ENCODE assay signal across 15 cellular contexts in genomic region chr3:174812172-174812862, GRCh38. TPM values are rescaled to one million over a fixed set of nuclear protein-coding genes. Genes with fewer than 3 reads are reported as not detected.
A peak's percentile ranks its signal among the peaks of the same experiment; 100 is the strongest.
DNase-seq lines count a peak whose midpoint lies in the region; TF ChIP-seq lines count a peak whose summit lies in the region.
"Had no signal": no experiment of that assay in that cellular context is flagged by ENCODE, and none has a peak within 500 bp of the region (broad histone marks: within the 10 kb centered on the region; RNA-seq: fewer than 3 reads in every experiment).

No MANE protein-coding gene starts in this region.

- no peaks in the 10 kb centered on the region for H4K20me1 ChIP-seq in PC-9 (ENCODE audit: insufficient read depth)
- H4K20me1 ChIP-seq: BLaER1 had no signal

- H3K36me3 ChIP-seq in PC-9 (ENCODE audit: low read depth) = no peaks in the 10 kb centered on the region
- H3K36me3 ChIP-seq: BLaER1 had no signal

- no peak overlapping the region for H3K27ac ChIP-seq in PC-9
- no peak overlapping the region for H3K27ac ChIP-seq in epithelial cell of prostate
- H3K27ac ChIP-seq: BLaER1 had no signal

- no peak overlapping the region for H3K4me3 ChIP-seq in PC-9
- H3K4me3 ChIP-seq: BLaER1, GM12878 had no signal

- no peaks in the 10 kb centered on the region for H3K9me2 ChIP-seq in PC-9 (ENCODE audit: insufficient read depth)

- H3F3A ChIP-seq in PC-9 (ENCODE audit: insufficient read depth, low read depth) = no peaks in the 10 kb centered on the region

- no peaks in the 10 kb centered on the region for H3K4me1 ChIP-seq in PC-9 (replicated peaks; ENCODE audit: insufficient read depth)
- H3K4me1 ChIP-seq: BLaER1 had no signal

- TF ChIP-seq CTCF in PC-9 (conservative IDR thresholded peaks at IDR 0.05) = no peak

- BruUV-seq in PC-9 (replicated peaks; lab: Mats Ljungman, UMichigan) = no TSS peak

- no peak overlapping the region for H3K4me2 ChIP-seq in PC-9
- H3K4me2 ChIP-seq: BLaER1 had no signal

- no peaks in the 10 kb centered on the region for H3K9me3 ChIP-seq in PC-9 (ENCODE audit: insufficient read depth, low read depth)
- H3K9me3 ChIP-seq: BLaER1 had no signal

- H3K27me3 ChIP-seq in PC-9 (ENCODE audit: insufficient read depth, low read depth) = no peaks in the 10 kb centered on the region
- H3K27me3 ChIP-seq: BLaER1 had no signal

- peak overlapping the region; percentile 18; the same call in 1 of the 2 replicates for H2AFZ ChIP-seq in PC-9

- POLR2A ChIA-PET in PC-9 (lab: Charles Lee; ENCODE audit: unreplicated experiment) = no interaction called here

- intact Hi-C loops in PC-9 (cut with micrococcal nuclease; ENCODE audit: unreplicated experiment) = no loop called here
- intact Hi-C loops in cardiac septum (cut with DNase I) = no loop called here

- H3K79me2 ChIP-seq in PC-9 (ENCODE audit: low read depth) = no peaks in the 10 kb centered on the region

- CTCF ChIA-PET in PC-9 (lab: Charles Lee) = no interaction called here

- DNase-seq in ELR (ENCODE audit: low read depth) = peak; percentile 25
- DNase-seq in HPDE6-E6E7 (ENCODE audit: extremely low spot score) = peak; percentile 12
- DNase-seq in PC-9 = no peak
- peak; percentile 22 for DNase-seq in epithelial cell of prostate (ENCODE audit: low read depth, low spot score)
- no peak for DNase-seq in NCI-H1436 treated with DMSO at 0.1 percent for 48 hours (lab: John Stamatoyannopoulos, UW)
- DNase-seq in cardiac septum (ENCODE audit: low spot score) = no peak
- no peak for DNase-seq in SK-N-DZ (ENCODE audit: low spot score)
- DNase-seq: 8988T; CD4-positive, alpha-beta memory T cell; DMS153; DMS79; H9 had no signal

RNA-seq across cellular contexts. Expression of gene NAALADL2, which starts 46.8 kb away (rescaled TPM):
- total RNA-seq in PC-9 (2021) (10.6 and 12.8 TPM in 2 replicates), cardiac septum (10.4 TPM)
- polyA plus RNA-seq in SK-N-DZ (2014; cell fraction: cytosol; rRNA removed) = 0.22 and 0.54 TPM in 2 replicates
- 0.23 TPM in 1 of 2 replicates, not detected in the other for polyA plus RNA-seq in SK-N-DZ (2014; cell fraction: nucleus; rRNA removed)
- total RNA-seq: CD4-positive, alpha-beta memory T cell had no signal
- polyA plus RNA-seq: CD14-positive monocyte; CD4-positive, alpha-beta memory T cell had no signal

Comparison
In these comparisons a context has a peak if more than half of its experiments do, and no peak if none do; other contexts are left out.
1. DNase-seq: peak in ELR (single experiment), HPDE6-E6E7 (single experiment) and epithelial cell of prostate (single experiment); none in PC-9 (0 of 2), NCI-H1436 treated with DMSO at 0.1 percent for 48 hours (single experiment), cardiac septum (single experiment) and SK-N-DZ (single experiment).